In the genomic region with DNA sequence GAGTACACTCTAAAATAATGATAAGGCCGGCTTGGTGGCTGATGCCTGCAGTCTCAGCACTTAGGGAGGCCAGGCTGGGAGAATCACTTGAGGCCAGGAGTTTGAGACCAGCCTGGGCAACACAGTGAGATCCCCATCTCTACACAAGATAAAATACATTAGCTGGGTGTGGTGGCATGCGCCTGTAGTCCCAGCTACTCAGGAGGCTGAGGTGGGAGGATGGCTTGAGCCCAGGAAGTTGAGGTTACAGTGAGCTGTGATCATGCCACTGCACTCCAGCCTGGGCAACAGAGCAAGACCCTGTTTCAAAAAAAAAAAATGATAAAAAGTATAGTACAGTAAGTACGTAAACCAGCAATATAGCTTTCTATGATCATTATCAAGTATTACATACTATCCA, we compare ENCODE assay signal across 6 cellular contexts. TPM values are rescaled to one million over a fixed set of nuclear protein-coding genes. Genes with fewer than 3 reads are reported as not detected.
"Had no signal": no experiment of that assay in that cellular context is flagged by ENCODE, and none has a peak within 500 bp of the region (broad histone marks: within the 10 kb centered on the region; RNA-seq: fewer than 3 reads in every experiment).

No MANE protein-coding gene starts in this region.

RNA-seq across cellular contexts. Expression of a gene that starts 38.0 kb away (rescaled TPM):
- total RNA-seq: PC-3, PC-9, Peyer's patch, RPMI7951, SJSA1, SK-MEL-5 had no signal
